In genomic region chr20:58877374-58878360, GRCh38 we compare ENCODE assay signal across 17 cellular contexts. TPM values are rescaled to one million over a fixed set of nuclear protein-coding genes. Genes with fewer than 3 reads are reported as not detected.
DNase-seq lines count a peak whose midpoint lies in the region; ATAC-seq and TF ChIP-seq lines count a peak whose summit lies in the region.
"Had no signal": no experiment of that assay in that cellular context is flagged by ENCODE, and none has a peak within 500 bp of the region (broad histone marks: within the 10 kb centered on the region; RNA-seq: fewer than 3 reads in every experiment).

No MANE protein-coding gene starts in this region.

- H3K27ac ChIP-seq in neuronal stem cell (replicated peaks; ENCODE audit: low read length) (peak overlapping the region; percentile 84), esophagus squamous epithelium (no peak overlapping the region), left lung (no peak overlapping the region), osteoblast (ENCODE audit: low read depth, low read length) (no peak overlapping the region)
- H3K27ac ChIP-seq: dorsolateral prefrontal cortex, foreskin keratinocyte had no signal

- no peaks in the 10 kb centered on the region for H3K9me3 Mint-ChIP-seq in activated T-cell treated with anti-CD3 and anti-CD28 coated beads, Interleukin-2, amount 50 U/mL, for 24 hours
- H3K9me3 Mint-ChIP-seq in activated naive CD8-positive, alpha-beta T cell treated with anti-CD3 and anti-CD28 coated beads, Interleukin-2, amount 50 U/mL, for 24 hours = no peaks in the 10 kb centered on the region

- H2BK5ac ChIP-seq in neuronal stem cell (ENCODE audit: low read length) = no peak overlapping the region

- no peaks in the 10 kb centered on the region for H3K79me1 ChIP-seq in neuronal stem cell (ENCODE audit: low read depth, low read length)

- H2BK15ac ChIP-seq in neuronal stem cell (ENCODE audit: low read length) = no peak overlapping the region

- H2BK12ac ChIP-seq in neuronal stem cell (ENCODE audit: low read length) = no peak overlapping the region

- ATAC-seq in activated naive CD8-positive, alpha-beta T cell treated with anti-CD3 and anti-CD28 coated beads, Interleukin-2, amount 50 U/mL, for 24 hours = peak; percentile 59
- no peak for ATAC-seq in left lung
- ATAC-seq: foreskin keratinocyte had no signal

- H3K36me3 Mint-ChIP-seq in activated T-cell treated with anti-CD3 and anti-CD28 coated beads, Interleukin-2, amount 50 U/mL, for 24 hours (ENCODE audit: low read depth) = peaks cover 2% of the 10 kb centered on the region
- no peaks in the 10 kb centered on the region for H3K36me3 Mint-ChIP-seq in activated naive CD8-positive, alpha-beta T cell treated with anti-CD3 and anti-CD28 coated beads, Interleukin-2, amount 50 U/mL, for 24 hours (ENCODE audit: low read depth)

- H3K4me1 Mint-ChIP-seq in activated T-cell treated with anti-CD3 and anti-CD28 coated beads, Interleukin-2, amount 50 U/mL, for 24 hours (ENCODE audit: low read depth) = peaks cover 19% of the 10 kb centered on the region
- H3K4me1 Mint-ChIP-seq in activated naive CD8-positive, alpha-beta T cell treated with anti-CD3 and anti-CD28 coated beads, Interleukin-2, amount 50 U/mL, for 24 hours = peaks cover 17% of the 10 kb centered on the region

- peaks cover 39 to 40% of the 10 kb centered on the region in 2 donors for H3K4me1 ChIP-seq in neuronal stem cell (ENCODE audit: control insufficient read depth in 2 of 2, insufficient read depth in 1 of 2, low read depth in 1 of 2, low read length in 2 of 2)
- peaks cover 0 to 12% (median 0%) of the 10 kb centered on the region in 3 donors for H3K4me1 ChIP-seq in esophagus squamous epithelium
- H3K4me1 ChIP-seq in left lung = no peaks in the 10 kb centered on the region
- H3K4me1 ChIP-seq in osteoblast (ENCODE audit: insufficient read depth, low read length) = peaks cover 10% of the 10 kb centered on the region
- H3K4me1 ChIP-seq: foreskin keratinocyte had no signal

- no peak overlapping the region for H3K23ac ChIP-seq in neuronal stem cell (ENCODE audit: low read depth, low read length, poor library complexity)

- DNase-seq in activated T-cell treated with anti-CD3 and anti-CD28 coated beads, Interleukin-2, amount 50 U/mL, for 24 hours = no peak
- DNase-seq in activated T-cell treated with anti-CD3 and anti-CD28 coated beads, Interleukin-2, amount 50 U/mL, for 48 hours = no peak
- DNase-seq in NCI-H2227 treated with DMSO at 0.1 percent for 48 hours (lab: John Stamatoyannopoulos, UW) (peak; percentile 33), neuronal stem cell (ENCODE audit: low spot score) (peak; percentile 58), esophagus squamous epithelium (lab: John Stamatoyannopoulos, UW) (no peak), left lung (no peak), osteoblast (ENCODE audit: insufficient read length, low spot score, missing footprints) (no peak)
- no peak for DNase-seq in activated naive CD8-positive, alpha-beta T cell treated with anti-CD3 and anti-CD28 coated beads, Interleukin-2, amount 50 U/mL, for 24 hours
- DNase-seq: ACHN; DMS 273 treated with DMSO at 0.1 percent for 48 hours; dorsolateral prefrontal cortex; foreskin keratinocyte; NCI-H1092; NCI-H510A; stimulated activated CD8-positive, alpha-beta memory T cell treated with anti-CD3 and anti-CD28 coated beads, Interleukin-4, amount 100 ng/mL, for 48 hours; T1000 had no signal

- H2AFZ ChIP-seq in neuronal stem cell (ENCODE audit: low read length) (peak overlapping the region; percentile 77), osteoblast (ENCODE audit: low read length) (no peak overlapping the region)

- H3K4ac ChIP-seq in neuronal stem cell (ENCODE audit: low read length) = no peak overlapping the region

- H3K36me3 ChIP-seq in neuronal stem cell (replicated peaks in 1 of 2; ENCODE audit: control insufficient read depth in 2 of 2, insufficient read depth in 2 of 2, low read length in 2 of 2) (no peaks in the 10 kb centered on the region), esophagus squamous epithelium (no peaks in the 10 kb centered on the region), left lung (no peaks in the 10 kb centered on the region), osteoblast (ENCODE audit: insufficient read depth, low read length) (no peaks in the 10 kb centered on the region)

- H4K91ac ChIP-seq in neuronal stem cell (ENCODE audit: low read depth, low read length, poor library complexity) = no peak overlapping the region

- H3K4me2 ChIP-seq in neuronal stem cell (ENCODE audit: insufficient read depth, low read length, poor library complexity, severe bottlenecking) (peak overlapping the region; percentile 32), osteoblast (ENCODE audit: insufficient read depth, low read length) (no peak overlapping the region)

- no peaks in the 10 kb centered on the region for H3K27me3 Mint-ChIP-seq in activated T-cell treated with anti-CD3 and anti-CD28 coated beads, Interleukin-2, amount 50 U/mL, for 24 hours
- no peaks in the 10 kb centered on the region for H3K27me3 Mint-ChIP-seq in activated naive CD8-positive, alpha-beta T cell treated with anti-CD3 and anti-CD28 coated beads, Interleukin-2, amount 50 U/mL, for 24 hours

- H4K8ac ChIP-seq in neuronal stem cell (ENCODE audit: low read depth, low read length) = no peak overlapping the region

- H3K9me3 ChIP-seq in neuronal stem cell (replicated peaks in 1 of 2; ENCODE audit: control insufficient read depth in 2 of 2, insufficient read depth in 1 of 2, low read depth in 1 of 2, low read length in 2 of 2) (no peaks in the 10 kb centered on the region), esophagus squamous epithelium (no peaks in the 10 kb centered on the region), left lung (no peaks in the 10 kb centered on the region), osteoblast (ENCODE audit: low read depth, low read length) (no peaks in the 10 kb centered on the region)

- no peak overlapping the region for H3K14ac ChIP-seq in neuronal stem cell (ENCODE audit: low read length)

- TF ChIP-seq POLR2A in esophagus squamous epithelium (IDR thresholded peaks at IDR 0.05) = no peak

- H3K18ac ChIP-seq in neuronal stem cell (ENCODE audit: low read length) = peak overlapping the region; percentile 65

- H2AK5ac ChIP-seq in neuronal stem cell (ENCODE audit: low read depth, low read length) = no peak overlapping the region

- H4K20me1 ChIP-seq in osteoblast (ENCODE audit: insufficient read depth, low read length) = no peaks in the 10 kb centered on the region

- WGBS in neuronal stem cell (ENCODE audit: extremely low coverage in 2 of 2, insufficient read length in 2 of 2, insufficient replicate concordance in 1 of 2), 2 donors = no CpG with 5 or more reads among the region's 11 CpGs
- 77 to 85% methylated on average over 10 to 11 of the region's 11 CpGs for WGBS in esophagus squamous epithelium, 2 donors

- intact Hi-C loops in esophagus squamous epithelium (cut with DNase I) = loop anchor here (10.0 kb wide), 1 partner anchor 347 kb away; no protein-coding TSS in a partner anchor
- intact Hi-C loops in left lung (cut with DNase I) = no loop called here

- H3K27me3 ChIP-seq in neuronal stem cell (ENCODE audit: control insufficient read depth in 3 of 3, insufficient read depth in 3 of 3, low read depth in 1 of 3, low read length in 3 of 3) (no peaks in the 10 kb centered on the region), esophagus squamous epithelium (no peaks in the 10 kb centered on the region), left lung (no peaks in the 10 kb centered on the region), osteoblast (ENCODE audit: insufficient read depth, low read length) (no peaks in the 10 kb centered on the region)
- H3K27me3 ChIP-seq: dorsolateral prefrontal cortex had no signal

- H3K4me3 ChIP-seq in neuronal stem cell (ENCODE audit: low read length in 2 of 2) (peak overlapping the region in 1 of 2 donors; percentile 8), esophagus squamous epithelium (no peak overlapping the region), left lung (no peak overlapping the region), osteoblast (ENCODE audit: insufficient read depth, low read length) (no peak overlapping the region)

- TF ChIP-seq CTCF in esophagus squamous epithelium (IDR thresholded peaks at IDR 0.05) (no peak), left lung (IDR thresholded peaks at IDR 0.05) (no peak), osteoblast (IDR thresholded peaks at IDR 0.05; ENCODE audit: extremely low read depth, low read depth, low read length) (no peak)

- H3K4me3 Mint-ChIP-seq in activated T-cell treated with anti-CD3 and anti-CD28 coated beads, Interleukin-2, amount 50 U/mL, for 24 hours = no peak overlapping the region
- no peak overlapping the region for H3K4me3 Mint-ChIP-seq in activated naive CD8-positive, alpha-beta T cell treated with anti-CD3 and anti-CD28 coated beads, Interleukin-2, amount 50 U/mL, for 24 hours

- H3K79me2 ChIP-seq in osteoblast (ENCODE audit: insufficient read depth, low read length) = no peaks in the 10 kb centered on the region

- peak overlapping the region; percentile 57 for H3K27ac Mint-ChIP-seq in activated T-cell treated with anti-CD3 and anti-CD28 coated beads, Interleukin-2, amount 50 U/mL, for 24 hours
- H3K27ac Mint-ChIP-seq in activated naive CD8-positive, alpha-beta T cell treated with anti-CD3 and anti-CD28 coated beads, Interleukin-2, amount 50 U/mL, for 24 hours = no peak overlapping the region

- H2BK120ac ChIP-seq in neuronal stem cell (ENCODE audit: low read depth, low read length) = no peak overlapping the region

- no peak overlapping the region for H3K9ac ChIP-seq in neuronal stem cell (ENCODE audit: low read depth, low read length, poor library complexity)

RNA-seq across cellular contexts. Expression of gene GNAS, which starts 25.2 kb away (rescaled TPM):
- 1,720 TPM for polyA plus RNA-seq in neuronal stem cell (2013, experiment 1 of 2)
- 1,692 TPM for polyA plus RNA-seq in neuronal stem cell (2013, experiment 2 of 2)
- total RNA-seq in esophagus squamous epithelium (100 to 1,000 TPM; 334 to 513 (median 458) TPM), left lung (1,000 to 10,000 TPM in 1 of 2 donors, 100 to 1,000 TPM in 1; 723 to 1,158 TPM), osteoblast (366 and 374 TPM in 2 replicates)

RNA-seq across cellular contexts. Expression of gene GNAS-AS1, which starts 27.0 kb away (rescaled TPM):
- polyA plus RNA-seq in neuronal stem cell (2013, experiment 1 of 2) = 1.7 TPM
- polyA plus RNA-seq in neuronal stem cell (2013, experiment 2 of 2) = 1.9 TPM
- total RNA-seq in esophagus squamous epithelium (under 1 TPM in 3 of 4 donors, not detected in 1; 0.19 to 0.48 (median 0.34) TPM), left lung (1 to 10 TPM; 1.5 TPM), osteoblast (0.72 and 1.5 TPM in 2 replicates)
- total RNA-seq: HT-29 had no signal

Comparison
In these comparisons a context has a peak if more than half of its experiments do, and no peak if none do; other contexts are left out.
1. DNase-seq: peak in NCI-H2227 treated with DMSO at 0.1 percent for 48 hours (single experiment) and neuronal stem cell (single experiment); none in activated T-cell treated with anti-CD3 and anti-CD28 coated beads, Interleukin-2, amount 50 U/mL, for 24 hours (single experiment), activated T-cell treated with anti-CD3 and anti-CD28 coated beads, Interleukin-2, amount 50 U/mL, for 48 hours (0 of 2), activated naive CD8-positive, alpha-beta T cell treated with anti-CD3 and anti-CD28 coated beads, Interleukin-2, amount 50 U/mL, for 24 hours (single experiment), esophagus squamous epithelium (single experiment), left lung (0 of 2) and osteoblast (single experiment).